Comparison of ENCODE assay signal across 12 cellular contexts in genomic region chr5:135031813-135032612, GRCh38. TPM values are rescaled to one million over a fixed set of nuclear protein-coding genes. Genes with fewer than 3 reads are reported as not detected.
DNase-seq lines count a peak whose midpoint lies in the region; ATAC-seq, FAIRE-seq and TF ChIP-seq lines count a peak whose summit lies in the region.
"Had no signal": no experiment of that assay in that cellular context is flagged by ENCODE, and none has a peak within 500 bp of the region (broad histone marks: within the 10 kb centered on the region; RNA-seq: fewer than 3 reads in every experiment).

No MANE protein-coding gene starts in this region.

- H3K27ac Mint-ChIP-seq in nephron progenitor cell, result no peak overlapping the region

- peaks cover 17% of the 10 kb centered on the region for H4K20me1 ChIP-seq in Loucy (ENCODE audit: insufficient read depth, low read length, poor library complexity, severe bottlenecking)

- H3K27me3 ChIP-seq in Loucy (ENCODE audit: insufficient read depth, low read length, poor library complexity, severe bottlenecking) (peaks cover 17% of the 10 kb centered on the region), colonic mucosa (peaks cover 86% of the 10 kb centered on the region)

- peaks cover 94% of the 10 kb centered on the region for H3K27me3 Mint-ChIP-seq in nephron progenitor cell (ENCODE audit: low read depth, poor library complexity)

- FAIRE-seq in D721Med (lab: Jason Lieb, UNC), result peak; percentile 64
- FAIRE-seq: GM12892 had no signal

- H3K36me3 Mint-ChIP-seq in nephron progenitor cell (ENCODE audit: low read depth), result no peaks in the 10 kb centered on the region

- intact Hi-C loops in colonic mucosa (cut with DNase I), result loop anchor here (5.0 kb wide), 1 partner anchor 155 kb away; no protein-coding TSS in a partner anchor

- peak overlapping the region; percentile 88 for H3K4me3 ChIP-seq in Loucy (ENCODE audit: low read length, poor library complexity, severe bottlenecking)
- peak overlapping the region; percentile 49 for H3K4me3 ChIP-seq in colonic mucosa

- H2AFZ ChIP-seq in Loucy (ENCODE audit: low read length), result no peak overlapping the region

- DNase-seq in D721Med (ENCODE audit: insufficient read length, low spot score) (no peak), colonic mucosa (no peak), nephron progenitor cell (no peak), NCI-H1694 (lab: John Stamatoyannopoulos, UW) (no peak)
- DNase-seq: uterus had no signal

- H3K36me3 ChIP-seq in Loucy (ENCODE audit: insufficient read depth, low read length), result no peaks in the 10 kb centered on the region
- no peaks in the 10 kb centered on the region for H3K36me3 ChIP-seq in colonic mucosa
- H3K36me3 ChIP-seq: sigmoid colon, uterus had no signal

- H3K4me2 ChIP-seq in Loucy (ENCODE audit: low read depth, low read length, poor library complexity, severe bottlenecking), result peak overlapping the region; percentile 78

- peaks cover 3% of the 10 kb centered on the region for H3K9me3 Mint-ChIP-seq in nephron progenitor cell

- H3K9ac ChIP-seq in Loucy (ENCODE audit: low read depth, low read length, poor library complexity, severe bottlenecking) (peak overlapping the region; percentile 80), colonic mucosa (ENCODE audit: low read depth in 2 of 2, low read length in 2 of 2) (peak overlapping the region; percentile 43 to 65)

- H3K9me3 ChIP-seq in Loucy (ENCODE audit: insufficient read depth, low read depth, low read length), result no peaks in the 10 kb centered on the region
- no peaks in the 10 kb centered on the region for H3K9me3 ChIP-seq in colonic mucosa
- H3K9me3 ChIP-seq: sigmoid colon, uterus had no signal

- ATAC-seq in HG03159 (IDR thresholded peaks at IDR 0.05; ENCODE audit: unreplicated experiment) (no peak), HG02623 (IDR thresholded peaks at IDR 0.05; ENCODE audit: unreplicated experiment) (no peak), HG03457 (IDR thresholded peaks at IDR 0.05; ENCODE audit: unreplicated experiment) (no peak)
- ATAC-seq: foreskin keratinocyte had no signal

- H3K4me1 ChIP-seq in Loucy (ENCODE audit: insufficient read depth, low read length, poor library complexity, severe bottlenecking), result peaks cover 17% of the 10 kb centered on the region
- peaks cover 16% of the 10 kb centered on the region for H3K4me1 ChIP-seq in colonic mucosa
- H3K4me1 ChIP-seq: foreskin keratinocyte had no signal

- H3K9me2 ChIP-seq in Loucy (replicated peaks; ENCODE audit: low read depth, low read length), result no peaks in the 10 kb centered on the region

- no peak overlapping the region for H3K27ac ChIP-seq in colonic mucosa
- H3K27ac ChIP-seq: foreskin keratinocyte, uterus had no signal

- H3K79me2 ChIP-seq in Loucy (ENCODE audit: insufficient read depth, low read length), result peaks cover 72% of the 10 kb centered on the region

- H3K4me1 Mint-ChIP-seq in nephron progenitor cell, result peaks cover 44% of the 10 kb centered on the region

- H3F3A ChIP-seq in Loucy (ENCODE audit: low read depth), result no peaks in the 10 kb centered on the region

- peak overlapping the region; percentile 73 for H3K4me3 Mint-ChIP-seq in nephron progenitor cell

- TF ChIP-seq CTCF in D721Med (IDR thresholded peaks at IDR 0.05; ENCODE audit: insufficient read depth, missing control alignments) (no peak), Loucy (conservative IDR thresholded peaks at IDR 0.05; ENCODE audit: low read length) (no peak), colonic mucosa (IDR thresholded peaks at IDR 0.05) (no peak), nephron progenitor cell (IDR thresholded peaks at IDR 0.05) (no peak)

RNA-seq across cellular contexts. Expression of gene PITX1, which starts 2.0 kb away (rescaled TPM):
- 1 to 10 TPM; 7.8 to 9.9 TPM for total RNA-seq in colonic mucosa
